6 cellular contexts compared by ENCODE assay signal in the genomic region with DNA sequence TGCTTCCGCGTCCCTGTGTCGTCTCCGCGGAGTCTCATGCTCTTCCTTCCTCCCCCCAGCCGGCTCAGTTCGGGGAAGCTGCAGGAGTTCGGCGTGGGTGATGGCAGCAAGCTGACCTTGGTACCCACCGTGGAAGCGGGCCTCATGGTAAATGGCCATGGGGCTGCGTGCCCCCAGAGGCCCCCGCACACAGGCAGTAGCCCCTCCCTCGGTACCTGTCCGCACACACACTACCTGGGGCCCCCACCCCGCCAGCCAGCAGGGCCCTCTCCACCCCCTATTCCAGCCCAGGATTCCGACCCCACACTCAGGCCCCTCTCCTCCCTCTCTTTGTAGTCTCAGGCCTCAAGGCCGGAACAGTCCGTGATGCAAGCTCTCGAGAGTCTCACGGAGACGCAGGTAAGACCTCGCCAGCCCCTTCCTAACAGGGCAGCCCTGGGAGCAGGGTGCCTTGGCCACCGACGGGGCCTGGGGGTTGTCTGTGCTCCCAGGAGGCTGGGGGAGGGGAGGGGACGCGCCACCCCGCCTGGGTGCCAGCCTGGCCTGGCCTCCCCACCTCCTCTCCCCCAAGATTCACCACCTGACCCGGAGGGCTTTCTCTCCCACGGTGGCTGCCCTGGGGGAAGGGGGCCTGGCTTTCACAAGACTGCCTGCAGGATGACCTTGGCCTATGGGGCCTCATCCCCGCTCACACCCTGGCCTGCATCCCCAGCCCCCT. TPM values are rescaled to one million over a fixed set of nuclear protein-coding genes. Genes with fewer than 3 reads are reported as not detected.
DNase-seq lines count a peak whose midpoint lies in the region; ATAC-seq and TF ChIP-seq lines count a peak whose summit lies in the region.

No MANE protein-coding gene starts in this region.

- H3K27me3 Mint-ChIP-seq in mesothelial cell of epicardium (ENCODE audit: low read depth), result no peaks in the 10 kb centered on the region

- H3K27me3 ChIP-seq in adipocyte (replicated peaks; ENCODE audit: control insufficient read depth, insufficient read depth, low read length), result no peaks in the 10 kb centered on the region

- peak overlapping the region; percentile 94 for H3K27ac Mint-ChIP-seq in mesothelial cell of epicardium

- peaks cover 34% of the 10 kb centered on the region for H3K4me1 ChIP-seq in adipocyte (ENCODE audit: control insufficient read depth, insufficient read depth, low read length)

- peaks cover 14% of the 10 kb centered on the region for H3K4me1 Mint-ChIP-seq in mesothelial cell of epicardium

- no peak for ATAC-seq in activated CD4-positive, CD25-positive, alpha-beta regulatory T cell treated with anti-CD3 and anti-CD28 coated beads, Interleukin-2, amount 50 U/mL, for 24 hours

- no peaks in the 10 kb centered on the region for H3K9me3 Mint-ChIP-seq in mesothelial cell of epicardium

- H3K9me3 ChIP-seq in adipocyte (ENCODE audit: control insufficient read depth, low read length), result no peaks in the 10 kb centered on the region

- TF ChIP-seq CTCF in mesothelial cell of epicardium (IDR thresholded peaks at IDR 0.05; ENCODE audit: unreplicated experiment), result no peak

- peak overlapping the region; percentile 85 for H3K4me3 Mint-ChIP-seq in mesothelial cell of epicardium

- peak overlapping the region; percentile 97 for H3K9ac ChIP-seq in adipocyte (ENCODE audit: low read length)

- peaks cover 35% of the 10 kb centered on the region for H3K36me3 ChIP-seq in adipocyte (ENCODE audit: control insufficient read depth, insufficient read depth, low read length, severe bottlenecking)

- DNase-seq in activated CD4-positive, CD25-positive, alpha-beta regulatory T cell treated with anti-CD3 and anti-CD28 coated beads, Interleukin-2, amount 50 U/mL, for 72 hours, result peak; percentile 60
- DNase-seq in adipocyte (ENCODE audit: low read depth) (no peak), mesothelial cell of epicardium (ENCODE audit: low spot score in 2 of 2, unreplicated experiment in 2 of 2) (no peak), iPS-NIHi11 (ENCODE audit: low spot score) (no peak), NCI-H345 (lab: John Stamatoyannopoulos, UW) (no peak)

- peak overlapping the region; percentile 88 for H3K4me3 ChIP-seq in adipocyte (ENCODE audit: low read length)

- peaks cover 3% of the 10 kb centered on the region for H3K36me3 Mint-ChIP-seq in mesothelial cell of epicardium

RNA-seq across cellular contexts. Expression of gene MIDN, which starts 3.3 kb away (rescaled TPM):
- 168 to 177 TPM (median 172 TPM) in 3 replicates for total RNA-seq in mesothelial cell of epicardium

RNA-seq across cellular contexts. Expression of gene ATP5F1D, which starts 10.1 kb away (rescaled TPM):
- 105 to 115 TPM (median 108 TPM) in 3 replicates for total RNA-seq in mesothelial cell of epicardium

RNA-seq across cellular contexts. Expression of gene CBARP, which starts 13.9 kb away (rescaled TPM):
- 9.0 to 10.4 TPM (median 9.2 TPM) in 3 replicates for total RNA-seq in mesothelial cell of epicardium

RNA-seq across cellular contexts. Expression of gene CIRBP, which starts 17.5 kb away (rescaled TPM):
- total RNA-seq in mesothelial cell of epicardium, result 659 to 674 TPM (median 670 TPM) in 3 replicates

RNA-seq across cellular contexts. Expression of gene FAM174C, which starts 23.7 kb away (rescaled TPM):
- total RNA-seq in mesothelial cell of epicardium, result 24.4 to 25.8 TPM (median 25.5 TPM) in 3 replicates
